Comparison of ENCODE assay signal across 9 cellular contexts in genomic region chr7:129376778-129377700, GRCh38. TPM values are rescaled to one million over a fixed set of nuclear protein-coding genes. Genes with fewer than 3 reads are reported as not detected.
DNase-seq lines count a peak whose midpoint lies in the region; ATAC-seq and TF ChIP-seq lines count a peak whose summit lies in the region.
"Had no signal": no experiment of that assay in that cellular context is flagged by ENCODE, and none has a peak within 500 bp of the region (broad histone marks: within the 10 kb centered on the region; RNA-seq: fewer than 3 reads in every experiment).

No MANE protein-coding gene starts in this region.

- peaks cover 17 to 22% of the 10 kb centered on the region in 2 donors for H3K36me3 Mint-ChIP-seq in CD14-positive monocyte

- no peak overlapping the region for H3K4me3 Mint-ChIP-seq in CD14-positive monocyte

- peak; percentile 53 for ATAC-seq in GM21737 (IDR thresholded peaks at IDR 0.05; ENCODE audit: unreplicated experiment)
- no peak for ATAC-seq in GM19467 (IDR thresholded peaks at IDR 0.05; ENCODE audit: unreplicated experiment)
- ATAC-seq in HG02973 (IDR thresholded peaks at IDR 0.05; ENCODE audit: unreplicated experiment): no peak
- no peak for ATAC-seq in HG03280 (IDR thresholded peaks at IDR 0.05; ENCODE audit: unreplicated experiment)

- no peak for TF ChIP-seq CTCF in CD14-positive monocyte (IDR thresholded peaks at IDR 0.05)

- DNase-seq in CD14-positive monocyte (ENCODE audit: low spot score): peak; percentile 50
- DNase-seq in SK-MEL-5 (ENCODE audit: low read depth, low spot score): peak; percentile 56
- DNase-seq in fibroblast of gingiva (ENCODE audit: low read depth): peak; percentile 3
- no peak for DNase-seq in NCI-H1436 treated with DMSO at 0.1 percent for 48 hours (lab: John Stamatoyannopoulos, UW)
- DNase-seq: cerebellar nuclear complex had no signal

- intact Hi-C loops in CD14-positive monocyte (cut with micrococcal nuclease): no loop called here

- H3K27ac Mint-ChIP-seq in CD14-positive monocyte: peak overlapping the region in 3 of 7 donors; percentile 13 to 35 (median 22)

- H3K27me3 Mint-ChIP-seq in CD14-positive monocyte (ENCODE audit: low read depth in 3 of 3): no peaks in the 10 kb centered on the region

- H3K9me3 Mint-ChIP-seq in CD14-positive monocyte: no peaks in the 10 kb centered on the region

- in situ Hi-C loops in SK-MEL-5 (cut with HindIII; ENCODE audit: low pct_unique_long_range_greater_than_20kb, low sequenced_read_pairs): no loop called here

- peaks cover 18% of the 10 kb centered on the region for H3K4me1 Mint-ChIP-seq in CD14-positive monocyte

RNA-seq across cellular contexts. Expression of gene STRIP2, which starts 57.2 kb away (rescaled TPM):
- under 1 TPM in 1 of 2 donors, not detected in 1; 0.11 TPM for polyA plus RNA-seq in CD14-positive monocyte
- total RNA-seq in SK-MEL-5 (2014; rRNA removed; shearing (Covaris generic)): 12.1 and 12.2 TPM in 2 replicates
- polyA plus RNA-seq in SK-MEL-5 (2015; cell fraction: cytosol; rRNA removed): 11.7 and 16.1 TPM in 2 replicates
- polyA plus RNA-seq in SK-MEL-5 (2015; cell fraction: nucleus; rRNA removed): 85.9 and 111 TPM in 2 replicates
